21 cellular contexts compared by ENCODE assay signal in genomic region chr3:55572816-55573215, GRCh38.
DNase-seq lines count a peak whose midpoint lies in the region; ATAC-seq and TF ChIP-seq lines count a peak whose summit lies in the region.
"Had no signal": no experiment of that assay in that cellular context is flagged by ENCODE, and none has a peak within 500 bp of the region (broad histone marks: within the 10 kb centered on the region; RNA-seq: fewer than 3 reads in every experiment).

No MANE protein-coding gene starts in this region.

- H3K9ac ChIP-seq in mesendoderm (ENCODE audit: low read length), result no peak overlapping the region
- H3K9ac ChIP-seq: BLaER1 treated with 17β-estradiol and CSF1 and Interleukin-3, amounts not matched to agents 10 nM and 100 nM had no signal

- peaks cover 42% of the 10 kb centered on the region for H3K4me1 Mint-ChIP-seq in GM23338
- H3K4me1 Mint-ChIP-seq: CD14-positive monocyte; CD8-positive, alpha-beta memory T cell had no signal

- H4K8ac ChIP-seq in mesendoderm (ENCODE audit: low read depth, low read length), result no peak overlapping the region

- no CpG with 5 or more reads among the region's 2 CpGs for WGBS in mesendoderm (ENCODE audit: extremely low coverage, insufficient coverage, low lambda C conversion rate)

- H3K27ac ChIP-seq in GM23338 (ENCODE audit: low read depth), result peak overlapping the region; percentile 91
- H3K27ac ChIP-seq in PC-9, result no peak overlapping the region
- H3K27ac ChIP-seq in mesendoderm (ENCODE audit: low read depth, low read length), result no peak overlapping the region
- H3K27ac ChIP-seq: A549; BLaER1 treated with 17β-estradiol and CSF1 and Interleukin-3, amounts not matched to agents 10 nM and 100 nM had no signal

- H2BK5ac ChIP-seq in mesendoderm (ENCODE audit: low read length), result no peak overlapping the region

- peaks cover 18% of the 10 kb centered on the region for H3K27me3 Mint-ChIP-seq in GM23338 (ENCODE audit: insufficient read depth, low read depth, poor library complexity)
- H3K27me3 Mint-ChIP-seq: CD4-positive, alpha-beta T cell; CD8-positive, alpha-beta memory T cell had no signal

- H3K27ac Mint-ChIP-seq in GM23338, result no peak overlapping the region
- H3K27ac Mint-ChIP-seq: CD14-positive monocyte; CD4-positive, alpha-beta T cell; HFFc6 had no signal

- H3K23ac ChIP-seq in mesendoderm (ENCODE audit: low read length), result no peak overlapping the region

- H3K9me3 ChIP-seq in PC-9 (ENCODE audit: insufficient read depth, low read depth), result no peaks in the 10 kb centered on the region
- H3K9me3 ChIP-seq: A549; BE2C; BLaER1 treated with 17β-estradiol and CSF1 and Interleukin-3, amounts not matched to agents 10 nM and 100 nM had no signal

- H3K4me3 Mint-ChIP-seq in GM23338, result no peak overlapping the region
- H3K4me3 Mint-ChIP-seq: CD14-positive monocyte; CD4-positive, alpha-beta T cell; CD8-positive, alpha-beta memory T cell; H9; HFFc6 had no signal

- BruUV-seq in PC-9 (replicated peaks; lab: Mats Ljungman, UMichigan), result TSS peak; percentile 37

- TF ChIP-seq CTCF in GM23338 (conservative IDR thresholded peaks at IDR 0.05; ENCODE audit: low read depth in 2 of 2) (no peak), PC-9 (conservative IDR thresholded peaks at IDR 0.05) (no peak)

- peak overlapping the region; percentile 55 for H3K18ac ChIP-seq in mesendoderm (ENCODE audit: low read length)

- no peak overlapping the region for H4K5ac ChIP-seq in mesendoderm (ENCODE audit: low read length)

- H3K36me3 ChIP-seq in GM23338 (ENCODE audit: insufficient read depth), result no peaks in the 10 kb centered on the region
- no peaks in the 10 kb centered on the region for H3K36me3 ChIP-seq in PC-9 (ENCODE audit: low read depth)
- H3K36me3 ChIP-seq in mesendoderm (ENCODE audit: control insufficient read depth, insufficient read depth, low read length), result no peaks in the 10 kb centered on the region
- H3K36me3 ChIP-seq: BE2C; BLaER1 treated with 17β-estradiol and CSF1 and Interleukin-3, amounts not matched to agents 10 nM and 100 nM had no signal

- no peak overlapping the region for H3K56ac ChIP-seq in mesendoderm (ENCODE audit: low read length)

- peak overlapping the region; percentile 34 for H2AK5ac ChIP-seq in mesendoderm (ENCODE audit: low read length)

- POLR2A ChIA-PET in PC-9 (lab: Charles Lee; ENCODE audit: unreplicated experiment), result interaction anchor here (0.7 kb wide), 1 partner anchor 85 kb away, joined by 4 read pairs; no protein-coding TSS in a partner anchor

- H3K79me2 ChIP-seq in GM23338 (replicated peaks; ENCODE audit: insufficient read depth), result no peaks in the 10 kb centered on the region
- H3K79me2 ChIP-seq in PC-9 (ENCODE audit: low read depth), result no peaks in the 10 kb centered on the region
- no peaks in the 10 kb centered on the region for H3K79me2 ChIP-seq in mesendoderm (ENCODE audit: control insufficient read depth, insufficient read depth, low read length)

- peaks cover 3% of the 10 kb centered on the region; the same call in 1 of the 3 replicates for H3K36me3 Mint-ChIP-seq in GM23338 (ENCODE audit: low read depth)
- H3K36me3 Mint-ChIP-seq: CD14-positive monocyte; CD8-positive, alpha-beta memory T cell had no signal

- DNase-seq in GM23338 (ENCODE audit: low spot score), result no peak
- no peak for DNase-seq in PC-9
- DNase-seq in mesendoderm, result no peak
- no peak for DNase-seq in DMS79 treated with DMSO at 0.1 percent for 48 hours (lab: John Stamatoyannopoulos, UW)
- no peak for DNase-seq in central memory CD4-positive, alpha-beta T cell
- DNase-seq: 8988T; ACHN; AML-193; BE2C; CD4-positive, alpha-beta T cell; CD8-positive, alpha-beta memory T cell; DMS 273 treated with DMSO at 0.1 percent for 48 hours; DMS79; GF-D8; H9; HFFc6 had no signal

- no peaks in the 10 kb centered on the region for H4K20me1 ChIP-seq in GM23338 (replicated peaks; ENCODE audit: insufficient read depth)
- no peaks in the 10 kb centered on the region for H4K20me1 ChIP-seq in PC-9 (ENCODE audit: insufficient read depth)
- H4K20me1 ChIP-seq: BLaER1 treated with 17β-estradiol and CSF1 and Interleukin-3, amounts not matched to agents 10 nM and 100 nM had no signal

- H3K79me1 ChIP-seq in mesendoderm (ENCODE audit: low read length), result no peaks in the 10 kb centered on the region

- H3K4me2 ChIP-seq in GM23338, result no peak overlapping the region
- no peak overlapping the region for H3K4me2 ChIP-seq in PC-9
- no peak overlapping the region for H3K4me2 ChIP-seq in mesendoderm (ENCODE audit: low read length)
- H3K4me2 ChIP-seq: A549 had no signal

- H2AFZ ChIP-seq in GM23338, result no peak overlapping the region
- H2AFZ ChIP-seq in PC-9, result no peak overlapping the region

- H3K9me2 ChIP-seq in GM23338 (ENCODE audit: insufficient read depth) (0 out of 2 replicates have a peak, but pooled peaks cover 3% of the 10 kb centered on the region), PC-9 (ENCODE audit: insufficient read depth) (no peaks in the 10 kb centered on the region)

- ATAC-seq in GM23338, result no peak
- no peak for ATAC-seq in HG03469 (IDR thresholded peaks at IDR 0.05; ENCODE audit: unreplicated experiment)
- ATAC-seq: A549, HCT116 had no signal

- no peak overlapping the region for H3K4ac ChIP-seq in mesendoderm (ENCODE audit: low read depth, low read length)

- H3K27me3 ChIP-seq in GM23338 (ENCODE audit: insufficient read depth) (no peaks in the 10 kb centered on the region), PC-9 (ENCODE audit: insufficient read depth, low read depth) (no peaks in the 10 kb centered on the region), mesendoderm (ENCODE audit: insufficient read depth, low read length, poor library complexity) (no peaks in the 10 kb centered on the region)
- H3K27me3 ChIP-seq: BE2C; BLaER1 treated with 17β-estradiol and CSF1 and Interleukin-3, amounts not matched to agents 10 nM and 100 nM had no signal

- no peak overlapping the region for H2BK120ac ChIP-seq in mesendoderm (ENCODE audit: low read depth, low read length)

- no peak overlapping the region for H3K4me3 ChIP-seq in GM23338
- no peak overlapping the region for H3K4me3 ChIP-seq in PC-9
- H3K4me3 ChIP-seq in mesendoderm (ENCODE audit: low read length), result no peak overlapping the region
- H3K4me3 ChIP-seq: A549; BLaER1 treated with 17β-estradiol and CSF1 and Interleukin-3, amounts not matched to agents 10 nM and 100 nM had no signal

- CTCF ChIA-PET in PC-9 (lab: Charles Lee), result interaction anchor here (0.6 to 1.1 kb wide), 2 partner anchors 19 to 25 kb away, joined by 3 to 5 read pairs; no protein-coding TSS in a partner anchor

- H3F3A ChIP-seq in GM23338 (replicated peaks; ENCODE audit: low read depth) (peaks cover 10% of the 10 kb centered on the region; the same call in 1 of the 2 replicates), PC-9 (ENCODE audit: insufficient read depth, low read depth) (peaks cover 15% of the 10 kb centered on the region; the same call in 1 of the 2 replicates)

- H2BK15ac ChIP-seq in mesendoderm (replicated peaks; ENCODE audit: low read depth), result no peak overlapping the region

- no peaks in the 10 kb centered on the region; the same call in 1 of the 3 replicates for H3K9me3 Mint-ChIP-seq in GM23338
- H3K9me3 Mint-ChIP-seq: CD4-positive, alpha-beta T cell; H9; HFFc6 had no signal

- intact Hi-C loops in PC-9 (cut with micrococcal nuclease; ENCODE audit: unreplicated experiment), result loop anchor here (1.0 kb wide), 4 partner anchors 19 to 177 kb away; no protein-coding TSS in a partner anchor

- H3K4me1 ChIP-seq in GM23338 (ENCODE audit: insufficient read depth) (peaks cover 26% of the 10 kb centered on the region), PC-9 (replicated peaks; ENCODE audit: insufficient read depth) (peaks cover 19% of the 10 kb centered on the region), mesendoderm (ENCODE audit: control insufficient read depth, low read depth, low read length) (peaks cover 19% of the 10 kb centered on the region)
- H3K4me1 ChIP-seq: A549, BE2C had no signal

TF ChIP-seq in GM23338, 12 proteins besides CTCF, POLR2A, EP300 and RAD21 (continues in another document):
- no peak for TF ChIP-seq CREB1 (CRISPR knock-in tag; IDR thresholded peaks at IDR 0.05; ENCODE audit: low read depth)
